Comparison of ENCODE assay signal across 8 cellular contexts in genomic region chr2:58428286-58428552, GRCh38.
DNase-seq lines count a peak whose midpoint lies in the region; ATAC-seq, FAIRE-seq and TF ChIP-seq lines count a peak whose summit lies in the region.

No MANE protein-coding gene starts in this region.

- no peak overlapping the region for H4K5ac ChIP-seq in mesendoderm (ENCODE audit: low read length)

- no peak overlapping the region for H2BK5ac ChIP-seq in mesendoderm (ENCODE audit: low read length)

- H3K27ac ChIP-seq in A549, result peak overlapping the region; percentile 50 to 85; a peak in 5 of 6 replicates
- H3K27ac ChIP-seq in mesendoderm (ENCODE audit: low read depth, low read length), result peak overlapping the region; percentile 96

- no peak for TF ChIP-seq POLR2A in A549 (IDR thresholded peaks at IDR 0.05; ENCODE audit: low read length)

- H3K4ac ChIP-seq in mesendoderm (ENCODE audit: low read depth, low read length), result peak overlapping the region; percentile 96

- CTCF ChIA-PET in A549 (lab: Yijun Ruan, JAX), result no interaction called here

- ATAC-seq in A549, result peak; percentile 72 to 73
- peak; percentile 52 for ATAC-seq in GM18502 (IDR thresholded peaks at IDR 0.05; ENCODE audit: poor library complexity, unreplicated experiment)
- ATAC-seq in GM21515 (IDR thresholded peaks at IDR 0.05; ENCODE audit: unreplicated experiment), result no peak

- H4K8ac ChIP-seq in mesendoderm (ENCODE audit: low read depth, low read length), result no peak overlapping the region

- TF ChIP-seq RAD21 in A549 (conservative IDR thresholded peaks at IDR 0.05 in 1 of 2, IDR thresholded peaks at IDR 0.05 in 1 of 2), result no peak

- TF ChIP-seq CTCF in A549 (IDR thresholded peaks at IDR 0.05), result no peak
- TF ChIP-seq CTCF in astrocyte of the cerebellum (IDR thresholded peaks at IDR 0.05; ENCODE audit: low read depth, low read length, missing control alignments), result no peak

- H3K4me1 ChIP-seq in A549 (peaks cover 7% of the 10 kb centered on the region; the same call in 2 of the 3 replicates), mesendoderm (ENCODE audit: control insufficient read depth, low read depth, low read length) (peaks cover 12% of the 10 kb centered on the region)

- H3K36me3 ChIP-seq in mesendoderm (ENCODE audit: control insufficient read depth, insufficient read depth, low read length), result no peaks in the 10 kb centered on the region

- no peaks in the 10 kb centered on the region for H3K79me1 ChIP-seq in mesendoderm (ENCODE audit: low read length)

- H3K23ac ChIP-seq in mesendoderm (ENCODE audit: low read length), result no peak overlapping the region

- FAIRE-seq in A549 (lab: Jason Lieb, UNC), result no peak

- H3K56ac ChIP-seq in mesendoderm (ENCODE audit: low read length), result peak overlapping the region; percentile 93

- H2BK120ac ChIP-seq in mesendoderm (ENCODE audit: low read depth, low read length), result peak overlapping the region; percentile 93

- no peak for TF ChIP-seq EP300 in A549 (IDR thresholded peaks at IDR 0.05)

- no peak overlapping the region for H2AK5ac ChIP-seq in mesendoderm (ENCODE audit: low read length)

- H3K9ac ChIP-seq in mesendoderm (ENCODE audit: low read length), result peak overlapping the region; percentile 96

- DNase-seq in A549 (ENCODE audit: low read depth in 1 of 2, low spot score in 1 of 2), result peak; percentile 21 to 26
- DNase-seq in NCI-H1436 treated with DMSO at 0.1 percent for 48 hours (lab: John Stamatoyannopoulos, UW), result peak; percentile 23
- no peak for DNase-seq in astrocyte of the cerebellum (ENCODE audit: low read depth)
- no peak for DNase-seq in mesendoderm
- DNase-seq in T1000 (lab: John Stamatoyannopoulos, UW), result no peak
- no peak for DNase-seq in NOMO-1 treated with dmso at 0.1 percent for 144 hours (lab: John Stamatoyannopoulos, UW; ENCODE audit: unreplicated experiment)

- H3K79me2 ChIP-seq in mesendoderm (ENCODE audit: control insufficient read depth, insufficient read depth, low read length), result no peaks in the 10 kb centered on the region

- H3K27me3 ChIP-seq in mesendoderm (ENCODE audit: insufficient read depth, low read length, poor library complexity), result no peaks in the 10 kb centered on the region

- in situ Hi-C loops in astrocyte of the cerebellum (cut with HindIII; ENCODE audit: low sequenced_read_pairs), result no loop called here

- H3K9me3 ChIP-seq in A549, result no peaks in the 10 kb centered on the region

- H3K18ac ChIP-seq in mesendoderm (ENCODE audit: low read length), result peak overlapping the region; percentile 82

- H3K4me3 ChIP-seq in A549 (peak overlapping the region; percentile 56), astrocyte of the cerebellum (ENCODE audit: low read depth, low read length) (peak overlapping the region; percentile 64), mesendoderm (ENCODE audit: low read length) (peak overlapping the region; percentile 52)

- WGBS in A549 (ENCODE audit: missing lambda C conversion rate), result under 1% methylated on average over 21 of the region's 37 CpGs
- WGBS in mesendoderm (ENCODE audit: extremely low coverage, insufficient coverage, low lambda C conversion rate), result no CpG with 5 or more reads among the region's 37 CpGs

- POLR2A ChIA-PET in A549 (lab: Yijun Ruan, JAX), result interaction anchor here (0.6 kb wide), 1 partner anchor 17 kb away, joined by 6 read pairs; no protein-coding TSS in a partner anchor

- H3K4me2 ChIP-seq in A549 (peak overlapping the region; percentile 91), mesendoderm (ENCODE audit: low read length) (peak overlapping the region; percentile 38)

- H2BK15ac ChIP-seq in mesendoderm (replicated peaks; ENCODE audit: low read depth), result no peak overlapping the region

TF ChIP-seq in A549, 52 proteins besides CTCF, POLR2A, EP300 and RAD21:
- no peak for TF ChIP-seq HEYL (CRISPR knock-in tag; IDR thresholded peaks at IDR 0.05)

Comparison
In these comparisons a context has a peak if more than half of its experiments do, and no peak if none do; other contexts are left out.
1. DNase-seq: peak in A549 (2 of 2) and NCI-H1436 treated with DMSO at 0.1 percent for 48 hours (single experiment); none in astrocyte of the cerebellum (single experiment), mesendoderm (single experiment), T1000 (single experiment) and NOMO-1 treated with dmso at 0.1 percent for 144 hours (single experiment).
2. Peak in every context shown above with its lines, with median percentiles within 50 percentile points of each other: H3K4me3 ChIP-seq.